In the genomic region with DNA sequence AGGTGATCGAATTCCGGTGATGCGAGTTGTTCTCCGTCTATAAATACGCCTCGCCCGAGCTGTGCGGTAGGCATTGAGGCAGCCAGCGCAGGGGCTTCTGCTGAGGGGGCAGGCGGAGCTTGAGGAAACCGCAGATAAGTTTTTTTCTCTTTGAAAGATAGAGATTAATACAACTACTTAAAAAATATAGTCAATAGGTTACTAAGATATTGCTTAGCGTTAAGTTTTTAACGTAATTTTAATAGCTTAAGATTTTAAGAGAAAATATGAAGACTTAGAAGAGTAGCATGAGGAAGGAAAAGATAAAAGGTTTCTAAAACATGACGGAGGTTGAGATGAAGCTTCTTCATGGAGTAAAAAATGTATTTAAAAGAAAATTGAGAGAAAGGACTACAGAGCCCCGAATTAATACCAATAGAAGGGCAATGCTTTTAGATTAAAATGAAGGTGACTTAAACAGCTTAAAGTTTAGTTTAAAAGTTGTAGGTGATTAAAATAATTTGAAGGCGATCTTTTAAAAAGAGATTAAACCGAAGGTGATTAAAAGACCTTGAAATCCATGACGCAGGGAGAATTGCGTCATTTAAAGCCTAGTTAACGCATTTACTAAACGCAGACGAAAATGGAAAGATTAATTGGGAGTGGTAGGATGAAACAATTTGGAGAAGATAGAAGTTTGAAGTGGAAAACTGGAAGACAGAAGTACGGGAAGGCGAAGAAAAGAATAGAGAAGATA, we compare ENCODE assay signal across 8 cellular contexts. TPM values are rescaled to one million over a fixed set of nuclear protein-coding genes. Genes with fewer than 3 reads are reported as not detected.
A peak's percentile ranks its signal among the peaks of the same experiment; 100 is the strongest.
DNase-seq lines count a peak whose midpoint lies in the region; ATAC-seq and TF ChIP-seq lines count a peak whose summit lies in the region.

A gene (plus strand): TSS at position 69 of the 736 bp plus-strand sequence.

- no peak within 1 kb of the TSS for H3K27ac Mint-ChIP-seq in activated CD4-positive, alpha-beta memory T cell treated with anti-CD3 and anti-CD28 coated beads for 36 hours

- H3K27ac ChIP-seq in lung (ENCODE audit: low read depth in 1 of 2, low read length in 1 of 2): peak within 1 kb of the TSS; percentile 97 to 99

- H3K27me3 Mint-ChIP-seq in activated CD4-positive, alpha-beta memory T cell treated with anti-CD3 and anti-CD28 coated beads for 36 hours: peaks cover 14% of the 10 kb centered on the region

- no peak for TF ChIP-seq CTCF in lung (IDR thresholded peaks at IDR 0.05; ENCODE audit: control extremely low read depth, extremely low read depth)

- 0% methylated on average over 24 of the region's 24 CpGs for WGBS in lung, 2 donors

- peaks cover 24% of the 10 kb centered on the region for H3K4me1 Mint-ChIP-seq in activated CD4-positive, alpha-beta memory T cell treated with anti-CD3 and anti-CD28 coated beads for 36 hours (ENCODE audit: low read depth)

- intact Hi-C loops in activated CD4-positive, alpha-beta memory T cell treated with anti-CD3 and anti-CD28 coated beads for 36 hours (cut with micrococcal nuclease): no loop called here

- H3K9me3 ChIP-seq in lung (ENCODE audit: control insufficient read depth in 2 of 2, insufficient read depth in 1 of 2, low read length in 1 of 2): peaks cover 0 to 3% of the 10 kb centered on the region in 2 donors

- peaks cover 4 to 14% of the 10 kb centered on the region in 2 donors for H3K36me3 ChIP-seq in lung (ENCODE audit: control insufficient read depth in 2 of 2, insufficient read depth in 2 of 2, low read length in 2 of 2)

- H3K4me3 ChIP-seq in lung: peak within 1 kb of the TSS; percentile 48

- H3K4me3 Mint-ChIP-seq in activated CD4-positive, alpha-beta memory T cell treated with anti-CD3 and anti-CD28 coated beads for 36 hours: no peak within 1 kb of the TSS

- H3K9me3 Mint-ChIP-seq in activated CD4-positive, alpha-beta memory T cell treated with anti-CD3 and anti-CD28 coated beads for 36 hours: no peaks in the 10 kb centered on the region

- H3K4me1 ChIP-seq in lung (ENCODE audit: control insufficient read depth in 2 of 2, insufficient read depth in 2 of 2, low read length in 2 of 2): peaks cover 3 to 5% of the 10 kb centered on the region in 2 donors

- H3K36me3 Mint-ChIP-seq in activated CD4-positive, alpha-beta memory T cell treated with anti-CD3 and anti-CD28 coated beads for 36 hours: peaks cover 4% of the 10 kb centered on the region

- no peaks in the 10 kb centered on the region for H3K27me3 ChIP-seq in lung (ENCODE audit: control insufficient read depth, insufficient read depth)

- peak; percentile 26 for ATAC-seq in HG03565 (IDR thresholded peaks at IDR 0.05; ENCODE audit: unreplicated experiment)
- peak; percentile 19 for ATAC-seq in lung (ENCODE audit: insufficient read depth, low FRiP score)
- no peak for ATAC-seq in GM21447 (IDR thresholded peaks at IDR 0.05; ENCODE audit: unreplicated experiment)

- CTCF ChIA-PET in activated CD4-positive, alpha-beta memory T cell treated with anti-CD3 and anti-CD28 coated beads for 36 hours (lab: Charles Lee): interaction anchor here (1.0 to 5.5 kb wide), 11 partner anchors 8 to 83 kb away, joined by 3 to 52 read pairs (median 6); a partner anchor contains a TSS

- DNase-seq in EL: peak; percentile 94
- peak; percentile 92 for DNase-seq in NCI-H82 (lab: John Stamatoyannopoulos, UW)
- peak; percentile 96 for DNase-seq in activated CD4-positive, alpha-beta memory T cell treated with anti-CD3 and anti-CD28 coated beads for 36 hours
- peak; percentile 95 for DNase-seq in ecto neural progenitor cell (ENCODE audit: low spot score)
- DNase-seq in lung (ENCODE audit: low spot score): peak; percentile 95
- DNase-seq in stimulated activated CD4-positive, alpha-beta T cell treated with anti-CD3 and anti-CD28 coated beads, TNF-alpha, amount 100 ng/mL, for 1 hour (ENCODE audit: low read depth in 3 of 3, low spot score in 1 of 3): peak; percentile 91 to 95 (median 92)

- POLR2A ChIA-PET in activated CD4-positive, alpha-beta memory T cell treated with anti-CD3 and anti-CD28 coated beads for 36 hours (lab: Charles Lee): interaction anchor here (0.7 to 26.8 kb wide), 26 partner anchors 5 to 209 kb away, joined by 3 to 4089 read pairs (median 6); a partner anchor contains a TSS

RNA-seq across cellular contexts. Expression of the gene that starts here (rescaled TPM):
- 1,000 to 10,000 TPM; 8,046 to 8,888 TPM for total RNA-seq in activated CD4-positive, alpha-beta memory T cell treated with anti-CD3 and anti-CD28 coated beads for 36 hours
- over 10,000 TPM; 10,633 to 48,332 TPM for total RNA-seq in lung
- 1,000 to 10,000 TPM in 1 of 2 donors, 100 to 1,000 TPM in 1; 125 to 2,965 TPM for polyA plus RNA-seq in lung
